Comparison of ENCODE assay signal across 8 cellular contexts in the genomic region with DNA sequence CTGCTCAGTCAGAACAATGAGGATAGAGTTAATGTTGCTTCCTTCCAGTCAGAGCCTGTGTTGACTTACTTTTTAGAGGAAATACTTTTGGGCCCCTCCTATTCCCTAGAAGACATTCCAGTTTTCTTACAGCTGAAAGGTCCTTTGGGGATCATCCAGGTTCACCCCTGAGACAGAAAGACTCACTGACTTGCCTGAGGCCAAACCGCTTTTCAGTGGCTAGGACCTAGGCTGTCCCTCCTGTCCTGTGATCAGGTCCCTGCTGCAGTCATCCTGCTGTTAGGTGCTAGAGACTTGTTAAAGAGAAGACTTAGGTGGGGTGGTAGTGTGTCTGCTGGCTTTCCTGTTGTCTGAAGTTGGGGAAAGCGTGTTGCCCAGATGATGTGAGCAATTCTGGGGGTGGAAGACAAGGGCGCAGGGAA. TPM values are rescaled to one million over a fixed set of nuclear protein-coding genes. Genes with fewer than 3 reads are reported as not detected.
A peak's percentile ranks its signal among the peaks of the same experiment; 100 is the strongest.
DNase-seq lines count a peak whose midpoint lies in the region; ATAC-seq, FAIRE-seq and TF ChIP-seq lines count a peak whose summit lies in the region.

No MANE protein-coding gene starts in this region.

- no peak for TF ChIP-seq POLR2A in A549 (IDR thresholded peaks at IDR 0.05; ENCODE audit: low read length)

- ATAC-seq in A549: no peak; a peak in 1 of 6 replicates

- H3K9me3 ChIP-seq in A549: no peaks in the 10 kb centered on the region
- no peaks in the 10 kb centered on the region for H3K9me3 ChIP-seq in HEK293 (ENCODE audit: control insufficient read depth, insufficient read depth, low read depth, low read length)
- H3K9me3 ChIP-seq in mucosa of rectum (ENCODE audit: control insufficient read depth in 2 of 2, low read length in 2 of 2): no peaks in the 10 kb centered on the region

- POLR2A ChIA-PET in A549 (lab: Yijun Ruan, JAX) (no interaction called here), HEK293 (lab: Yijun Ruan, JAX) (no interaction called here)

- H3K27ac ChIP-seq in A549 (peak overlapping the region; percentile 7 to 45; a peak in 2 of 6 replicates), HEK293 (ENCODE audit: extremely low read depth, low read depth, low read length) (no peak overlapping the region), mucosa of rectum (ENCODE audit: low read depth in 2 of 2, low read length in 2 of 2) (peak overlapping the region; percentile 82 to 85)

- WGBS in A549 (ENCODE audit: missing lambda C conversion rate): 85% methylated on average over 3 of the region's 3 CpGs

- peak overlapping the region in 1 of 2 donors; percentile 42 for H3K9ac ChIP-seq in mucosa of rectum (ENCODE audit: low read depth in 1 of 2, low read length in 2 of 2)

- no peak for TF ChIP-seq CTCF in A549 (IDR thresholded peaks at IDR 0.05)
- no peak for TF ChIP-seq CTCF in HEK293 (tag by site-specific recombination; IDR thresholded peaks at IDR 0.05)
- no peak for TF ChIP-seq CTCF in cardiac fibroblast (IDR thresholded peaks at IDR 0.05; ENCODE audit: low read depth, low read length)

- H3K36me3 ChIP-seq in HEK293 (ENCODE audit: control insufficient read depth in 2 of 2, insufficient read depth in 1 of 2, low read length in 2 of 2): no peaks in the 10 kb centered on the region
- H3K36me3 ChIP-seq in mucosa of rectum (ENCODE audit: control insufficient read depth in 2 of 2, insufficient read depth in 2 of 2, low read length in 2 of 2): no peaks in the 10 kb centered on the region

- no peak for FAIRE-seq in A549 (lab: Jason Lieb, UNC)

- H3K27me3 ChIP-seq in mucosa of rectum (ENCODE audit: control insufficient read depth in 2 of 2, insufficient read depth in 2 of 2, low read length in 2 of 2): no peaks in the 10 kb centered on the region

- CTCF ChIA-PET in A549 (lab: Yijun Ruan, JAX): no interaction called here
- CTCF ChIA-PET in HEK293 (lab: Yijun Ruan, JAX): interaction anchor here (0.6 to 1.4 kb wide), 2 partner anchors 9 to 66 kb away, joined by 3 to 4 read pairs; no protein-coding TSS in a partner anchor

- TF ChIP-seq RAD21 in A549 (conservative IDR thresholded peaks at IDR 0.05 in 1 of 2, IDR thresholded peaks at IDR 0.05 in 1 of 2): no peak

- no peak overlapping the region for H3K4me3 ChIP-seq in A549
- H3K4me3 ChIP-seq in HEK293 (ENCODE audit: low read depth, low read length): no peak overlapping the region
- H3K4me3 ChIP-seq in cardiac fibroblast (replicated peaks in 1 of 2; ENCODE audit: low read depth in 2 of 2, low read length in 2 of 2): no peak overlapping the region
- no peak overlapping the region for H3K4me3 ChIP-seq in mucosa of rectum (ENCODE audit: low read length in 2 of 2)

- intact Hi-C loops in posterior cingulate gyrus (cut with DNase I): no loop called here

- no peak for DNase-seq in A549 (ENCODE audit: low read depth in 1 of 2, low spot score in 1 of 2)
- DNase-seq in cardiac fibroblast (ENCODE audit: low read depth in 2 of 2): peak; percentile 51 to 65
- DNase-seq in posterior cingulate gyrus: no peak
- DNase-seq in KG1 (lab: John Stamatoyannopoulos, UW): no peak
- DNase-seq in epidermal melanocyte (ENCODE audit: insufficient read length, low spot score): no peak
- DNase-seq in RPMI8226: no peak

- TF ChIP-seq EP300 in A549 (IDR thresholded peaks at IDR 0.05): no peak

- H3K4me2 ChIP-seq in A549: peak overlapping the region; percentile 36

- H3K4me1 ChIP-seq in A549 (peaks cover 80% of the 10 kb centered on the region), HEK293 (ENCODE audit: control insufficient read depth, insufficient read depth, low read length) (peaks cover 21% of the 10 kb centered on the region), mucosa of rectum (ENCODE audit: control insufficient read depth in 2 of 2, insufficient read depth in 2 of 2, low read length in 2 of 2) (peaks cover 70 to 73% of the 10 kb centered on the region in 2 donors)

TF ChIP-seq in A549, 52 proteins besides CTCF, POLR2A, EP300 and RAD21:
- no peak for TF ChIP-seq ZFP36 (IDR thresholded peaks at IDR 0.05; ENCODE audit: borderline replicate concordance, partially characterized antibody)

TF ChIP-seq in HEK293, 187 proteins besides CTCF, POLR2A, EP300 and RAD21:
- TF ChIP-seq ZSCAN30 (tag by site-specific recombination; IDR thresholded peaks at IDR 0.05) (no peak), ZFP69B (tag by site-specific recombination; IDR thresholded peaks at IDR 0.05) (no peak), ZNF600 (tag by site-specific recombination; IDR thresholded peaks at IDR 0.05) (0 out of 2 replicates have a peak, but pooled peaks have one; percentile 0), ZNF223 (tag by site-specific recombination; IDR thresholded peaks at IDR 0.05) (no peak), KLF7 (tag by site-specific recombination; IDR thresholded peaks at IDR 0.05; ENCODE audit: borderline replicate concordance) (no peak), ZNF221 (tag by site-specific recombination; IDR thresholded peaks at IDR 0.05; ENCODE audit: borderline replicate concordance) (no peak), ZNF629 (tag by site-specific recombination; IDR thresholded peaks at IDR 0.05) (no peak)
- TF ChIP-seq, protein P1, sequence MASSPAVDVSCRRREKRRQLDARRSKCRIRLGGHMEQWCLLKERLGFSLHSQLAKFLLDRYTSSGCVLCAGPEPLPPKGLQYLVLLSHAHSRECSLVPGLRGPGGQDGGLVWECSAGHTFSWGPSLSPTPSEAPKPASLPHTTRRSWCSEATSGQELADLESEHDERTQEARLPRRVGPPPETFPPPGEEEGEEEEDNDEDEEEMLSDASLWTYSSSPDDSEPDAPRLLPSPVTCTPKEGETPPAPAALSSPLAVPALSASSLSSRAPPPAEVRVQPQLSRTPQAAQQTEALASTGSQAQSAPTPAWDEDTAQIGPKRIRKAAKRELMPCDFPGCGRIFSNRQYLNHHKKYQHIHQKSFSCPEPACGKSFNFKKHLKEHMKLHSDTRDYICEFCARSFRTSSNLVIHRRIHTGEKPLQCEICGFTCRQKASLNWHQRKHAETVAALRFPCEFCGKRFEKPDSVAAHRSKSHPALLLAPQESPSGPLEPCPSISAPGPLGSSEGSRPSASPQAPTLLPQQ (tag by site-specific recombination; IDR thresholded peaks at IDR 0.05): no peak
- TF ChIP-seq, protein P2, sequence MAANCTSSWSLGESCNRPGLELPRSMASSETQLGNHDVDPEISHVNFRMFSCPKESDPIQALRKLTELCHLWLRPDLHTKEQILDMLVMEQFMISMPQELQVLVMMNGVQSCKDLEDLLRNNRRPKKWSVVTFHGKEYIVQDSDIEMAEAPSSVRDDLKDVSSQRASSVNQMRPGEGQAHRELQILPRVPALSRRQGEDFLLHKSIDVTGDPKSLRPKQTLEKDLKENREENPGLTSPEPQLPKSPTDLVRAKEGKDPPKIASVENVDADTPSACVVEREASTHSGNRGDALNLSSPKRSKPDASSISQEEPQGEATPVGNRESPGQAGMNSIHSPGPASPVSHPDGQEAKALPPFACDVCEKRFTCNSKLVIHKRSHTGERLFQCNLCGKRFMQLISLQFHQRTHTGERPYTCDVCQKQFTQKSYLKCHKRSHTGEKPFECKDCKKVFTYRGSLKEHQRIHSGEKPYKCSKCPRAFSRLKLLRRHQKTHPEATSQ (tag by site-specific recombination; IDR thresholded peaks at IDR 0.05): no peak
TF ChIP-seq in HEK293: peak in this region for 1.

RNA-seq across cellular contexts. Expression of a gene that starts 39.6 kb away (rescaled TPM):
- polyA plus RNA-seq in A549 (2011; rRNA removed) (7.0 and 7.9 TPM in 2 replicates), A549 (2017; fragmentation: RNase III; extraction: RNeasy Plus Mini Kit Qiagen cat#74134 plus additional on column Dnase treatment) (4.3 to 4.5 TPM (median 4.5 TPM) in 3 replicates)
- 2.3 and 3.3 TPM in 2 replicates for polyA plus RNA-seq in A549 (2012; cell fraction: cytosol; rRNA removed)
- polyA plus RNA-seq in A549 (2012; cell fraction: nucleus; rRNA removed): 6.9 and 7.5 TPM in 2 replicates
- polyA minus RNA-seq in A549 (2011; rRNA and poly(A)+ RNA removed): 8.7 and 9.1 TPM in 2 replicates

Comparison
In these comparisons a context has a peak if more than half of its experiments do, and no peak if none do; other contexts are left out.
1. DNase-seq: peak in cardiac fibroblast (2 of 2); none in A549 (0 of 2), posterior cingulate gyrus (0 of 10), KG1 (single experiment), epidermal melanocyte (single experiment) and RPMI8226 (single experiment).